11 cellular contexts compared by ENCODE assay signal in genomic region chr12:93813972-93814821, GRCh38.
DNase-seq lines count a peak whose midpoint lies in the region; ATAC-seq and TF ChIP-seq lines count a peak whose summit lies in the region.
"Had no signal": no experiment of that assay in that cellular context is flagged by ENCODE, and none has a peak within 500 bp of the region (broad histone marks: within the 10 kb centered on the region; RNA-seq: fewer than 3 reads in every experiment).

No MANE protein-coding gene starts in this region.

- no peaks in the 10 kb centered on the region for H3K36me3 Mint-ChIP-seq in activated CD8-positive, alpha-beta T cell treated with anti-CD3 and anti-CD28 coated beads, Interleukin-2, amount 10 ng/mL, durations not matched to agents 7 days and 5 days (ENCODE audit: low read depth)

- H4K20me1 ChIP-seq in Karpas-422 (ENCODE audit: insufficient read depth, low read depth, low read length) = no peaks in the 10 kb centered on the region

- no peak overlapping the region for H3K27ac Mint-ChIP-seq in activated CD8-positive, alpha-beta T cell treated with anti-CD3 and anti-CD28 coated beads, Interleukin-2, amount 10 ng/mL, durations not matched to agents 7 days and 5 days
- H3K27ac Mint-ChIP-seq: dendritic cell treated with granulocyte-macrophage colony-stimulating factor and Interleukin-4, amounts not matched to agents 40 ng/mL and 50 ng/mL, for 4 days had no signal

- H3K9me3 Mint-ChIP-seq in activated CD8-positive, alpha-beta T cell treated with anti-CD3 and anti-CD28 coated beads, Interleukin-2, amount 10 ng/mL, durations not matched to agents 7 days and 5 days (ENCODE audit: insufficient read depth) = no peaks in the 10 kb centered on the region
- H3K9me3 Mint-ChIP-seq: dendritic cell treated with granulocyte-macrophage colony-stimulating factor and Interleukin-4, amounts not matched to agents 40 ng/mL and 50 ng/mL, for 4 days had no signal

- H3K79me2 ChIP-seq in Karpas-422 (ENCODE audit: low read length) = no peaks in the 10 kb centered on the region

- no peaks in the 10 kb centered on the region for H3K27me3 ChIP-seq in Karpas-422 (ENCODE audit: low read length)
- no peaks in the 10 kb centered on the region for H3K27me3 ChIP-seq in ascending aorta
- H3K27me3 ChIP-seq in skeletal muscle satellite cell (ENCODE audit: control insufficient read depth, insufficient read depth, low read length) = no peaks in the 10 kb centered on the region

- no peaks in the 10 kb centered on the region for H3K9me2 ChIP-seq in Karpas-422 (replicated peaks; ENCODE audit: insufficient read depth, low read length)

- ATAC-seq in HG03175 (IDR thresholded peaks at IDR 0.05; ENCODE audit: unreplicated experiment) (no peak), HG02759 (IDR thresholded peaks at IDR 0.05; ENCODE audit: unreplicated experiment) (no peak)
- no peak for ATAC-seq in activated CD8-positive, alpha-beta T cell treated with anti-CD3 and anti-CD28 coated beads, Interleukin-2, amount 10 ng/mL, durations not matched to agents 7 days and 5 days
- ATAC-seq: GM12878 had no signal

- peak overlapping the region; percentile 51 for H3K27ac ChIP-seq in Karpas-422 (ENCODE audit: low read length)
- peak overlapping the region; percentile 85 to 98 for H3K27ac ChIP-seq in ascending aorta
- H3K27ac ChIP-seq: HL-60 had no signal

- peak overlapping the region; percentile 4 for H3K4me2 ChIP-seq in Karpas-422 (ENCODE audit: low read depth, low read length, poor library complexity, severe bottlenecking)
- peak overlapping the region; percentile 9 for H3K4me2 ChIP-seq in skeletal muscle satellite cell (ENCODE audit: low read length)

- H3K36me3 ChIP-seq in Karpas-422 (ENCODE audit: insufficient read depth, low read length) = no peaks in the 10 kb centered on the region
- no peaks in the 10 kb centered on the region for H3K36me3 ChIP-seq in ascending aorta
- no peaks in the 10 kb centered on the region for H3K36me3 ChIP-seq in skeletal muscle satellite cell (ENCODE audit: insufficient read depth, low read length)

- intact Hi-C loops in ascending aorta (cut with DNase I) = loop anchor here (1.0 to 5.0 kb wide), 7 partner anchors 29 to 261 kb away; partner anchors contain the start of genes CRADD and SOCS2

- peaks cover 9% of the 10 kb centered on the region for H3K4me1 Mint-ChIP-seq in activated CD8-positive, alpha-beta T cell treated with anti-CD3 and anti-CD28 coated beads, Interleukin-2, amount 10 ng/mL, durations not matched to agents 7 days and 5 days (ENCODE audit: low read depth)

- peak overlapping the region; percentile 20; the same call in 1 of the 2 replicates for H3K9ac ChIP-seq in Karpas-422 (ENCODE audit: low read length)
- peak overlapping the region; percentile 70 for H3K9ac ChIP-seq in skeletal muscle satellite cell (ENCODE audit: low read depth, low read length)

- H3K27me3 Mint-ChIP-seq in activated CD8-positive, alpha-beta T cell treated with anti-CD3 and anti-CD28 coated beads, Interleukin-2, amount 10 ng/mL, durations not matched to agents 7 days and 5 days (ENCODE audit: low read depth) = no peaks in the 10 kb centered on the region
- H3K27me3 Mint-ChIP-seq: dendritic cell treated with granulocyte-macrophage colony-stimulating factor and Interleukin-4, amounts not matched to agents 40 ng/mL and 50 ng/mL, for 4 days had no signal

- H2AFZ ChIP-seq in Karpas-422 (ENCODE audit: low read length) = peak overlapping the region; percentile 8; the same call in 1 of the 2 replicates

- POLR2A ChIA-PET in activated CD8-positive, alpha-beta T cell treated with anti-CD3 and anti-CD28 coated beads, Interleukin-2, amount 10 ng/mL, durations not matched to agents 7 days and 5 days (lab: Charles Lee) = no interaction called here

- CTCF ChIA-PET in activated CD8-positive, alpha-beta T cell treated with anti-CD3 and anti-CD28 coated beads, Interleukin-2, amount 10 ng/mL, durations not matched to agents 7 days and 5 days (lab: Charles Lee) = no interaction called here

- H3K9me3 ChIP-seq in Karpas-422 (ENCODE audit: low read length) (no peaks in the 10 kb centered on the region), ascending aorta (no peaks in the 10 kb centered on the region), skeletal muscle satellite cell (replicated peaks; ENCODE audit: low read length) (no peaks in the 10 kb centered on the region)

- H3K4me3 Mint-ChIP-seq in activated CD8-positive, alpha-beta T cell treated with anti-CD3 and anti-CD28 coated beads, Interleukin-2, amount 10 ng/mL, durations not matched to agents 7 days and 5 days = no peak overlapping the region
- H3K4me3 Mint-ChIP-seq: dendritic cell treated with granulocyte-macrophage colony-stimulating factor and Interleukin-4, amounts not matched to agents 40 ng/mL and 50 ng/mL, for 4 days had no signal

- DNase-seq in Karpas-422 (peak; percentile 58), ascending aorta (ENCODE audit: low spot score in 2 of 2) (peak; percentile 21 to 92), iris pigment epithelial cell (ENCODE audit: low read depth) (peak; percentile 96), NAMALWA (ENCODE audit: low spot score) (no peak)
- no peak for DNase-seq in activated CD8-positive, alpha-beta T cell treated with anti-CD3 and anti-CD28 coated beads, Interleukin-2, amount 10 ng/mL, durations not matched to agents 7 days and 5 days

- peaks cover 78% of the 10 kb centered on the region for H3K4me1 ChIP-seq in Karpas-422 (ENCODE audit: low read length)
- H3K4me1 ChIP-seq in ascending aorta = peaks cover 4 to 39% of the 10 kb centered on the region in 2 donors
- peaks cover 67% of the 10 kb centered on the region for H3K4me1 ChIP-seq in skeletal muscle satellite cell (ENCODE audit: control insufficient read depth, insufficient read depth, low read length)

- H3K4me3 ChIP-seq in Karpas-422 (ENCODE audit: low read length) (no peak overlapping the region), ascending aorta (peak overlapping the region; percentile 24 to 43), skeletal muscle satellite cell (ENCODE audit: low read length) (no peak overlapping the region)
- H3K4me3 ChIP-seq: GM12878 had no signal

- TF ChIP-seq CTCF in ascending aorta (IDR thresholded peaks at IDR 0.05) = no peak

Comparison
In these comparisons a context has a peak if more than half of its experiments do, and no peak if none do; other contexts are left out.
1. DNase-seq: peak in Karpas-422 (single experiment), ascending aorta (2 of 2) and iris pigment epithelial cell (single experiment); none in NAMALWA (single experiment) and activated CD8-positive, alpha-beta T cell treated with anti-CD3 and anti-CD28 coated beads, Interleukin-2, amount 10 ng/mL, durations not matched to agents 7 days and 5 days (single experiment).
2. H3K4me3 ChIP-seq: peak in ascending aorta (2 of 2); none in Karpas-422 (single experiment) and skeletal muscle satellite cell (single experiment).